Comparison of ENCODE assay signal across 29 cellular contexts in the genomic region with DNA sequence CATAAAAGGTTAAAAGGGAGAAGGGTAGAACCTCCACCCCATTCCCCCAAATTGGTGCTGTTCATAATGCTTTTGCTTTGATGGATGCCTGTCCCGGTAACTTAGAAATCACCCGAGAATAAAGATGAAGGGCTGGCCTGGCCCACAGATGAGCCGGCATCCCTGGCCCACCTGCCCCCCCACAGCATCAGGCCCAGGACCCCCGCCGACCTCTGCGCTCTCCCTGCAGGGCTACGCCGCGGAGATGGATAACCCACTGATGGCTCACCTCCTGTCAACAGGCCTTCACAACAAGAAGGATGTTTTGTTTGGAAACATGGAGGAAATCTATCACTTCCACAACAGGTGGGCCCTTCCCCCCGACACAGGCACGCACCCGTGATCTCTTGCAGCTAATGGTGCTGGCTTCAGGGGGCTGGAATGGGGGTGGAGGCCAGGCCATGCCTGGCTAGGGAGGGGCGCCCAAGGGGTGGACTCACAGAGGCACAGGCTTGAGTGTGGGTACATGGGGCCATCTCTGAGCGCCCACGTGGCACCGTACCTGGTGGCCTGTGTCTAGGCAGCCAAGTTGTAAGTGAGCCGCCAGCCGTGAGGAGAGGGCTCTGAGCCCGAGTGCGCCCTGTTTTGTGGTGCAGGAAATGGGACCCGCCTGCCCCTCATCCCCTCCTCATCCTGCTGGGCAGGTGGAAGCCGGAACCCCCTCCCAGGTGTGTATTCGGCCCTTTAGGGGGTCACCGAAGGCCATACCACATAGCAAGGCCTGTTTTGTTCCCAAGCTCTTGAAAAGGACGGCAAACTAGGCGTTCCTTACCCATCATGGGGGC. TPM values are rescaled to one million over a fixed set of nuclear protein-coding genes. Genes with fewer than 3 reads are reported as not detected.
"Had no signal": no experiment of that assay in that cellular context is flagged by ENCODE, and none has a peak within 500 bp of the region (broad histone marks: within the 10 kb centered on the region; RNA-seq: fewer than 3 reads in every experiment).

No MANE protein-coding gene starts in this region.

- H3K4me1 Mint-ChIP-seq: central memory CD8-positive, alpha-beta T cell; natural killer cell; stimulated activated effector memory CD8-positive, alpha-beta T cell treated with anti-CD3 and anti-CD28 coated beads, Interleukin-12 subunit alpha, Interleukin-12 subunit beta, amount 100 ng/mL, for 72 hours had no signal

- H3K9me3 Mint-ChIP-seq: central memory CD8-positive, alpha-beta T cell; effector memory CD8-positive, alpha-beta T cell; natural killer cell; stimulated activated effector memory CD8-positive, alpha-beta T cell treated with anti-CD3 and anti-CD28 coated beads, Interleukin-12 subunit alpha, Interleukin-12 subunit beta, amount 100 ng/mL, for 72 hours had no signal

- ATAC-seq: effector memory CD8-positive, alpha-beta T cell; left cardiac atrium; sciatic nerve had no signal

- H3K4me1 ChIP-seq: left lung, lower lobe of right lung, stomach, upper lobe of right lung, uterus had no signal

- DNase-seq: dermis blood vessel endothelial cell; effector memory CD8-positive, alpha-beta T cell; erythroblast; esophagus squamous epithelium; foreskin melanocyte; left cardiac atrium; natural killer cell; occipital lobe; ovary; retina; stimulated activated CD4-positive, alpha-beta T cell treated with anti-CD3 and anti-CD28 coated beads, Interleukin-2, amount 100 ng/mL, for 24 hours; stimulated activated CD4-positive, alpha-beta T cell treated with anti-CD3 and anti-CD28 coated beads, Interleukin-4, amount 100 ng/mL, for 24 hours; stimulated activated naive CD4-positive, alpha-beta T cell treated with Interleukin-2 at 50 U/mL for 16 hours; stomach; upper lobe of right lung; uterus had no signal

- H3K27me3 ChIP-seq: esophagus squamous epithelium, hepatocyte, left lung, ovary, tibial nerve, upper lobe of right lung, uterus had no signal

- H3K36me3 Mint-ChIP-seq: natural killer cell; stimulated activated effector memory CD8-positive, alpha-beta T cell treated with anti-CD3 and anti-CD28 coated beads, Interleukin-12 subunit alpha, Interleukin-12 subunit beta, amount 100 ng/mL, for 72 hours had no signal

- H3K27ac Mint-ChIP-seq: effector memory CD8-positive, alpha-beta T cell; natural killer cell; stimulated activated effector memory CD8-positive, alpha-beta T cell treated with anti-CD3 and anti-CD28 coated beads, Interleukin-12 subunit alpha, Interleukin-12 subunit beta, amount 100 ng/mL, for 72 hours had no signal

- H3K4me3 Mint-ChIP-seq: central memory CD8-positive, alpha-beta T cell; effector memory CD8-positive, alpha-beta T cell; natural killer cell; stimulated activated effector memory CD8-positive, alpha-beta T cell treated with anti-CD3 and anti-CD28 coated beads, Interleukin-12 subunit alpha, Interleukin-12 subunit beta, amount 100 ng/mL, for 72 hours had no signal

- H3K4me3 ChIP-seq: coronary artery, esophagus squamous epithelium, hepatocyte, left lung, lower lobe of right lung, ovary, smooth muscle cell, stomach, thoracic aorta, tibial nerve, upper lobe of right lung, uterus had no signal

- H3K27me3 Mint-ChIP-seq: central memory CD8-positive, alpha-beta T cell; effector memory CD8-positive, alpha-beta T cell had no signal

- H3K27ac ChIP-seq: coronary artery, esophagus squamous epithelium, hepatocyte, lower lobe of right lung, ovary, stomach, thoracic aorta, tibial nerve, upper lobe of right lung, uterus had no signal

- H3K9me3 ChIP-seq: esophagus squamous epithelium, left lung, lower lobe of right lung, ovary, stomach, thoracic aorta, tibial nerve, upper lobe of right lung, uterus had no signal

RNA-seq across cellular contexts. Expression of gene F7, which starts 23.2 kb away (rescaled TPM):
- total RNA-seq: dermis blood vessel endothelial cell, esophagus squamous epithelium, left lung, lower lobe of right lung, pulmonary artery endothelial cell, stomach, thoracic aorta, tibial nerve had no signal

RNA-seq across cellular contexts. Expression of gene F10, which starts 40.2 kb away (rescaled TPM):
- total RNA-seq: dermis blood vessel endothelial cell, mononuclear cell, natural killer cell had no signal
- polyA plus RNA-seq: neural cell had no signal
